9 cellular contexts compared by ENCODE assay signal in the genomic region with DNA sequence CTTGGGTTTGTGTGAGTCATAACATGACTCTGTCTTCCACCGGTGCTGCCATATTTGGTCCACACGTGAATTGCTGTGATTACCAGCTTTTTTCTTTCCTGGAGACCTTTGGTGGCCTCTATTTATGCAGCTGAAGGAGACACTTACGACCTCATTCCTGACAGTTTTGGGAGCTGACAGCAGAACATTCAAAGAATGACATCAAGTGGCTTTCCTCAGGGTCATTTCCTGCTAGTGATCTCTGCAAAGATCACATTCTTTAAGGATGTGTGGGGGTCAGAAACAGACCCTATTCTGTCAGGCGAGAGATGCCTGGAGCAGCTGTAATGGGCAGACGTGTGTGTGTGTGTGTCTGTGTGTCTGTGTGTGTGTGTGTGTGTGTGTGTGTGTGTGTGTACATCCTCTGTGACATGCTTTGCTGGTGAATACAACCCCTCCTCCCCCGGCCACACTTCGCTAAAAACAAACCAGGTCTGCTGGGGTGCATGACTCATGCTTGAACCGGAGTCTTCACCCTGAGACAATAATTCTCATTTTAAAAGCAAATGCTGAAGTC.
DNase-seq lines count a peak whose midpoint lies in the region; ATAC-seq, FAIRE-seq and TF ChIP-seq lines count a peak whose summit lies in the region.
"Had no signal": no experiment of that assay in that cellular context is flagged by ENCODE, and none has a peak within 500 bp of the region (broad histone marks: within the 10 kb centered on the region; RNA-seq: fewer than 3 reads in every experiment).

No MANE protein-coding gene starts in this region.

- TF ChIP-seq CTCF in GM10266 (IDR thresholded peaks at IDR 0.05; ENCODE audit: control insufficient read depth, insufficient read depth, low read depth, missing control alignments) (no peak), GM12878 (IDR thresholded peaks at IDR 0.05 in 2 of 3, conservative IDR thresholded peaks at IDR 0.05 in 1 of 3; ENCODE audit: control insufficient read depth in 2 of 3, extremely low read depth in 1 of 3, insufficient read depth in 1 of 3, low read depth in 3 of 3, low read length in 3 of 3) (no peak), spleen (IDR thresholded peaks at IDR 0.05 in 8 of 11, conservative IDR thresholded peaks at IDR 0.05 in 3 of 11) (no peak)

- no peak overlapping the region; the same call in 1 of the 2 replicates for H2AFZ ChIP-seq in GM12878 (ENCODE audit: control insufficient read depth, low read depth, low read length)

- FAIRE-seq in RCC 7860 (lab: Jason Lieb, UNC), result no peak
- no peak for FAIRE-seq in GM12878 (lab: Jason Lieb, UNC)

- no peaks in the 10 kb centered on the region for H3K79me2 ChIP-seq in GM12878 (ENCODE audit: control insufficient read depth, insufficient read depth, low read length)

- H4K20me1 ChIP-seq in GM12878 (ENCODE audit: control insufficient read depth, insufficient read depth), result no peaks in the 10 kb centered on the region

- peaks cover 0 to 9% (median 0%) of the 10 kb centered on the region in 9 donors for H3K9me3 Mint-ChIP-seq in naive thymus-derived CD8-positive, alpha-beta T cell

- SMC1A ChIA-PET in GM12878 (lab: Charles Lee; ENCODE audit: uncharacterized antibody, unreplicated experiment), result interaction anchor here (0.8 to 6.3 kb wide), 17 partner anchors 12 to 953 kb away, joined by 3 to 141 read pairs (median 10); a partner anchor contains a TSS

- no TSS peak for BruUV-seq in GM12878 (replicated peaks; lab: Mats Ljungman, UMichigan)

- in situ Hi-C loops in GM12878 (cut with MboI), result loop anchor here (5.0 kb wide), 2 partner anchors 639 to 954 kb away; a partner anchor contains a TSS

- no peak overlapping the region for H3K9ac ChIP-seq in GM12878 (ENCODE audit: control insufficient read depth, insufficient read depth, low read length)

- POLR2A ChIA-PET in GM12878 (lab: Charles Lee), result interaction anchor here (1.0 to 1.1 kb wide), 2 partner anchors 638 to 955 kb away, joined by 3 read pairs; no protein-coding TSS in a partner anchor
- POLR2A ChIA-PET in naive thymus-derived CD8-positive, alpha-beta T cell (lab: Charles Lee), result interaction anchor here (0.7 to 0.9 kb wide), 2 partner anchors 38 to 263 kb away, joined by 3 to 5 read pairs; no protein-coding TSS in a partner anchor

- TF ChIP-seq EP300 in GM12878 (IDR thresholded peaks at IDR 0.05; ENCODE audit: borderline replicate concordance in 1 of 2, control insufficient read depth in 1 of 2, low read depth in 2 of 2, low read length in 2 of 2), result no peak

- H3K36me3 ChIP-seq in GM12878 (ENCODE audit: control insufficient read depth in 2 of 2, insufficient read depth in 2 of 2, low read length in 1 of 2) (no peaks in the 10 kb centered on the region), spleen (no peaks in the 10 kb centered on the region)
- H3K36me3 ChIP-seq: neutrophil had no signal

- no peak overlapping the region for H3K27ac ChIP-seq in GM12878 (ENCODE audit: control insufficient read depth, insufficient read depth)
- H3K27ac ChIP-seq in spleen, result peak overlapping the region in 3 of 8 donors; percentile 17 to 41 (median 23)
- H3K27ac ChIP-seq: neutrophil had no signal

- no peak overlapping the region; the same call in 1 of the 2 replicates for H3K4me2 ChIP-seq in GM12878 (ENCODE audit: control insufficient read depth, insufficient read depth)

- H3K36me3 Mint-ChIP-seq in naive thymus-derived CD8-positive, alpha-beta T cell, result peaks cover 0 to 6% (median 0%) of the 10 kb centered on the region in 3 donors

- CTCF ChIA-PET in GM12878 (lab: Yijun Ruan, JAX), result interaction anchor here (0.6 to 8.4 kb wide), 10 partner anchors 13 to 951 kb away, joined by 3 to 205 read pairs (median 3); a partner anchor contains a TSS

- H3K4me3 Mint-ChIP-seq in naive thymus-derived CD8-positive, alpha-beta T cell, result no peak overlapping the region

- peak; percentile 80 for ATAC-seq in GM12878
- peak; percentile 65 to 77 for ATAC-seq in naive thymus-derived CD8-positive, alpha-beta T cell
- ATAC-seq in GM21526 (IDR thresholded peaks at IDR 0.05; ENCODE audit: low FRiP score, unreplicated experiment), result no peak

- H3K9me3 ChIP-seq in GM12878 (replicated peaks; ENCODE audit: control insufficient read depth, insufficient read depth, low read length) (no peaks in the 10 kb centered on the region; the same call in 2 of the 3 replicates), spleen (peaks cover 0 to 4% (median 0%) of the 10 kb centered on the region in 8 donors)
- H3K9me3 ChIP-seq: neutrophil had no signal

- DNase-seq in GM10266 (ENCODE audit: extremely low spot score) (peak; percentile 59), RCC 7860 (ENCODE audit: low spot score) (peak; percentile 88), GM12878 (ENCODE audit: low read depth, low spot score) (no peak), SKM-1 (lab: John Stamatoyannopoulos, UW; ENCODE audit: unreplicated experiment) (no peak), medulla oblongata (ENCODE audit: extremely low spot score) (no peak), spleen (no peak)
- DNase-seq in naive thymus-derived CD8-positive, alpha-beta T cell, result peak in 2 of 10 donors; percentile 39 to 74

- TF ChIP-seq POLR2A in GM12878 (IDR thresholded peaks at IDR 0.05; ENCODE audit: low read depth, low read length) (no peak), spleen (IDR thresholded peaks at IDR 0.05) (no peak)

- RAD21 ChIA-PET in GM12878 (lab: Charles Lee; ENCODE audit: unreplicated experiment), result interaction anchor here (0.7 to 6.4 kb wide), 16 partner anchors 17 to 1258 kb away, joined by 3 to 111 read pairs (median 4); a partner anchor contains a TSS

- TF ChIP-seq RAD21 in GM12878 (IDR thresholded peaks at IDR 0.05; ENCODE audit: insufficient read depth, low read depth, low read length), result no peak

- H3K4me3 ChIP-seq in GM12878, result no peak overlapping the region
- no peak overlapping the region for H3K4me3 ChIP-seq in spleen

- H3K4me1 ChIP-seq in GM12878 (ENCODE audit: control insufficient read depth, insufficient read depth, low read length), result peaks cover 17% of the 10 kb centered on the region
- H3K4me1 ChIP-seq in spleen, result peaks cover 0 to 55% (median 24%) of the 10 kb centered on the region in 6 donors

- H3K4me1 Mint-ChIP-seq in naive thymus-derived CD8-positive, alpha-beta T cell, result peaks cover 0 to 9% (median 4%) of the 10 kb centered on the region in 4 donors

- H3K27me3 ChIP-seq in GM12878 (replicated peaks in 1 of 2; ENCODE audit: control insufficient read depth in 2 of 2, insufficient read depth in 2 of 2, low read length in 1 of 2), result no peaks in the 10 kb centered on the region
- peaks cover 0 to 16% (median 0%) of the 10 kb centered on the region in 7 donors for H3K27me3 ChIP-seq in spleen (replicated peaks in 1 of 7)

- WGBS in GM12878 (ENCODE audit: insufficient coverage, insufficient replicate concordance, low lambda C conversion rate, missing lambda C conversion rate), result 20% methylated on average over 8 of the region's 8 CpGs
- WGBS in spleen, 5 donors, result 25 to 54% (median 32%) methylated on average over 5 to 8 of the region's 8 CpGs

- H3K27me3 Mint-ChIP-seq in naive thymus-derived CD8-positive, alpha-beta T cell, result peaks cover 0 to 7% (median 3%) of the 10 kb centered on the region in 5 donors

- intact Hi-C loops in GM12878 (cut with micrococcal nuclease; ENCODE audit: unreplicated experiment), result no loop called here
- intact Hi-C loops in spleen (cut with DNase I; ENCODE audit: low total_unique reads), result loop anchor here (5.0 to 10.0 kb wide), 2 partner anchors 589 to 1242 kb away; no protein-coding TSS in a partner anchor

- peak overlapping the region in 2 of 10 donors; percentile 40 to 79 for H3K27ac Mint-ChIP-seq in naive thymus-derived CD8-positive, alpha-beta T cell

TF ChIP-seq in GM12878, 131 proteins besides CTCF, POLR2A, EP300 and RAD21 (continues in another document):
- TF ChIP-seq, protein P1, sequence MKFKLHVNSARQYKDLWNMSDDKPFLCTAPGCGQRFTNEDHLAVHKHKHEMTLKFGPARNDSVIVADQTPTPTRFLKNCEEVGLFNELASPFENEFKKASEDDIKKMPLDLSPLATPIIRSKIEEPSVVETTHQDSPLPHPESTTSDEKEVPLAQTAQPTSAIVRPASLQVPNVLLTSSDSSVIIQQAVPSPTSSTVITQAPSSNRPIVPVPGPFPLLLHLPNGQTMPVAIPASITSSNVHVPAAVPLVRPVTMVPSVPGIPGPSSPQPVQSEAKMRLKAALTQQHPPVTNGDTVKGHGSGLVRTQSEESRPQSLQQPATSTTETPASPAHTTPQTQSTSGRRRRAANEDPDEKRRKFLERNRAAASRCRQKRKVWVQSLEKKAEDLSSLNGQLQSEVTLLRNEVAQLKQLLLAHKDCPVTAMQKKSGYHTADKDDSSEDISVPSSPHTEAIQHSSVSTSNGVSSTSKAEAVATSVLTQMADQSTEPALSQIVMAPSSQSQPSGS (IDR thresholded peaks at IDR 0.05; ENCODE audit: low read length), result peak; percentile 28; the same call in 1 of the 2 replicates
- TF ChIP-seq MYC (IDR thresholded peaks at IDR 0.05; ENCODE audit: insufficient read depth, insufficient read length, insufficient replicate concordance, low read length, severe bottlenecking) (no peak), MTA2 (IDR thresholded peaks at IDR 0.05; ENCODE audit: low read depth) (0 out of 2 replicates have a peak, but pooled peaks have one; percentile 39), CREM (IDR thresholded peaks at IDR 0.05; ENCODE audit: low read depth) (peak; percentile 65; the same call in 1 of the 2 replicates), GABPA (IDR thresholded peaks at IDR 0.05; ENCODE audit: low read depth) (0 out of 2 replicates have a peak, but pooled peaks have one; percentile 45), NBN (IDR thresholded peaks at IDR 0.05) (peak; percentile 58; the same call in 1 of the 2 replicates), CREB1 (IDR thresholded peaks at IDR 0.05; ENCODE audit: low read depth) (peak; percentile 29; the same call in 1 of the 2 replicates), ETV6 (conservative IDR thresholded peaks at IDR 0.05 in 1 of 2, IDR thresholded peaks at IDR 0.05 in 1 of 2; ENCODE audit: borderline replicate concordance in 1 of 2, low read depth in 1 of 2) (peak in 1 of 2 experiments; percentile 11; a peak in 1 of 4 replicates), ZBED1 (IDR thresholded peaks at IDR 0.05; ENCODE audit: borderline replicate concordance) (peak; percentile 33; the same call in 1 of the 2 replicates), ATF7 (IDR thresholded peaks at IDR 0.05; ENCODE audit: low read depth) (peak; percentile 70), JUNB (IDR thresholded peaks at IDR 0.05) (0 out of 2 replicates have a peak, but pooled peaks have one; percentile 2)
- TF ChIP-seq, protein P2, sequence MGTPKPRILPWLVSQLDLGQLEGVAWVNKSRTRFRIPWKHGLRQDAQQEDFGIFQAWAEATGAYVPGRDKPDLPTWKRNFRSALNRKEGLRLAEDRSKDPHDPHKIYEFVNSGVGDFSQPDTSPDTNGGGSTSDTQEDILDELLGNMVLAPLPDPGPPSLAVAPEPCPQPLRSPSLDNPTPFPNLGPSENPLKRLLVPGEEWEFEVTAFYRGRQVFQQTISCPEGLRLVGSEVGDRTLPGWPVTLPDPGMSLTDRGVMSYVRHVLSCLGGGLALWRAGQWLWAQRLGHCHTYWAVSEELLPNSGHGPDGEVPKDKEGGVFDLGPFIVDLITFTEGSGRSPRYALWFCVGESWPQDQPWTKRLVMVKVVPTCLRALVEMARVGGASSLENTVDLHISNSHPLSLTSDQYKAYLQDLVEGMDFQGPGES (IDR thresholded peaks at IDR 0.05), result no peak

Comparison
In these comparisons a context has a peak if more than half of its experiments do, and no peak if none do; other contexts are left out.
1. DNase-seq: peak in GM10266 (single experiment) and RCC 7860 (single experiment); none in GM12878 (single experiment), SKM-1 (single experiment), medulla oblongata (single experiment) and spleen (single experiment).